16 cellular contexts compared by ENCODE assay signal in the genomic region with DNA sequence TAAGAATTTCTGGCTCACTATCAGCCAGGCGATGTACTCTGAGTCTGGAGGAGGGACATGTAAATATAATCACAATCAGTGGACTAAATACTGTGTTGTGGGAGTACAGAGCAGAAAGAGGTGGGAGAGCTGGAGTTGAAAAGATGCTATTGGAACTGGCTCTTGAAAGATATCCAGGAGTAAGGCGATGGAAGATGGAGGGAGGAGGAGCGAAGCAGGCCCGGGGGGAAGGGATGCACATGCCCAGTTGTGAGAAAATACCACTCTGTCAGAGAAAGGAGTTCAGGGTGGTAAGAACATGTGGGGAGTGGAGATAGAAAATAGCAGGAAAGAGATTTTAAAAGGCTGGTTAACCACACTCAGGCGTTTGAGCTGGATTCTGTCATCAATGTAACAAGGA.
DNase-seq lines count a peak whose midpoint lies in the region; ATAC-seq and TF ChIP-seq lines count a peak whose summit lies in the region.
"Had no signal": no experiment of that assay in that cellular context is flagged by ENCODE, and none has a peak within 500 bp of the region (broad histone marks: within the 10 kb centered on the region; RNA-seq: fewer than 3 reads in every experiment).

No MANE protein-coding gene starts in this region.

- H3K36me3 Mint-ChIP-seq in activated CD8-positive, alpha-beta memory T cell treated with anti-CD3 and anti-CD28 coated beads, Interleukin-2, amount 10 ng/mL, durations not matched to agents 7 days and 5 days, result peaks cover 9% of the 10 kb centered on the region
- H3K36me3 Mint-ChIP-seq: IgD-negative memory B cell had no signal

- CTCF ChIA-PET in activated CD8-positive, alpha-beta memory T cell treated with anti-CD3 and anti-CD28 coated beads, Interleukin-2, amount 10 ng/mL, durations not matched to agents 7 days and 5 days (lab: Charles Lee), result no interaction called here
- CTCF ChIA-PET in OCI-LY7 (lab: Charles Lee; ENCODE audit: unreplicated experiment), result no interaction called here

- no peak for ATAC-seq in activated CD8-positive, alpha-beta memory T cell treated with anti-CD3 and anti-CD28 coated beads, Interleukin-2, amount 10 ng/mL, durations not matched to agents 7 days and 5 days
- ATAC-seq in omental fat pad (ENCODE audit: low FRiP score), result peak; percentile 57
- ATAC-seq: HCT116 had no signal

- no peaks in the 10 kb centered on the region for H3K27me3 Mint-ChIP-seq in activated CD8-positive, alpha-beta memory T cell treated with anti-CD3 and anti-CD28 coated beads, Interleukin-2, amount 10 ng/mL, durations not matched to agents 7 days and 5 days
- H3K27me3 Mint-ChIP-seq: IgD-negative memory B cell had no signal

- POLR2A ChIA-PET in OCI-LY7 (lab: Charles Lee), result no interaction called here

- H3K27ac ChIP-seq in breast epithelium (no peak overlapping the region), OCI-LY7 (ENCODE audit: low read depth, low read length, poor library complexity, severe bottlenecking) (no peak overlapping the region)
- H3K27ac ChIP-seq: PC-9 had no signal

- H3K27me3 ChIP-seq in breast epithelium, result no peaks in the 10 kb centered on the region

- intact Hi-C loops in breast epithelium (cut with DNase I; ENCODE audit: low total_unique reads) (no loop called here), OCI-LY7 (cut with micrococcal nuclease; ENCODE audit: unreplicated experiment) (no loop called here)

- TF ChIP-seq POLR2A in breast epithelium (IDR thresholded peaks at IDR 0.05), result no peak

- no peak for DNase-seq in activated CD8-positive, alpha-beta memory T cell treated with anti-CD3 and anti-CD28 coated beads, Interleukin-2, amount 10 ng/mL, durations not matched to agents 7 days and 5 days
- DNase-seq in activated CD8-positive, alpha-beta memory T cell treated with anti-CD3 and anti-CD28 coated beads, Interleukin-2, amount 50 U/mL, for 48 hours, result no peak
- peak; percentile 48 for DNase-seq in OCI-M1 (lab: John Stamatoyannopoulos, UW)
- DNase-seq in amniotic epithelial cell (ENCODE audit: low read depth), result peak; percentile 61
- no peak for DNase-seq in omental fat pad (ENCODE audit: low spot score)
- DNase-seq in activated CD4-positive, CD25-positive, alpha-beta regulatory T cell (lab: John Stamatoyannopoulos, UW), result no peak
- no peak for DNase-seq in breast epithelium (ENCODE audit: low spot score in 2 of 2)
- no peak for DNase-seq in OCI-LY7 (ENCODE audit: low spot score)
- DNase-seq: Calu3; NCI-H1048; NCI-H2107; NCI-H69; NK-92 treated with Interleukin-12 subunit alpha and Interleukin-12 subunit beta, amount 100 ng/mL, for 24 hours; PC-9 had no signal

- H3K9me3 Mint-ChIP-seq in activated CD8-positive, alpha-beta memory T cell treated with anti-CD3 and anti-CD28 coated beads, Interleukin-2, amount 10 ng/mL, durations not matched to agents 7 days and 5 days (ENCODE audit: low read depth), result peaks cover 2% of the 10 kb centered on the region
- H3K9me3 Mint-ChIP-seq: IgD-negative memory B cell had no signal

- H3K9me2 ChIP-seq in OCI-LY7 (ENCODE audit: insufficient read depth, low read length), result no peaks in the 10 kb centered on the region

- H3K9me3 ChIP-seq in breast epithelium (peaks cover 0 to 4% of the 10 kb centered on the region in 2 donors), OCI-LY7 (ENCODE audit: low read length) (no peaks in the 10 kb centered on the region)

- H3K4me1 ChIP-seq in breast epithelium (no peaks in the 10 kb centered on the region), OCI-LY7 (ENCODE audit: insufficient read depth, low read length, poor library complexity, severe bottlenecking) (no peaks in the 10 kb centered on the region)

- peak overlapping the region; percentile 3 for H3K27ac Mint-ChIP-seq in activated CD8-positive, alpha-beta memory T cell treated with anti-CD3 and anti-CD28 coated beads, Interleukin-2, amount 10 ng/mL, durations not matched to agents 7 days and 5 days
- H3K27ac Mint-ChIP-seq: IgD-negative memory B cell had no signal

- H4K20me1 ChIP-seq in OCI-LY7 (ENCODE audit: insufficient read depth, low read length), result no peaks in the 10 kb centered on the region

- H3K4me1 Mint-ChIP-seq in activated CD8-positive, alpha-beta memory T cell treated with anti-CD3 and anti-CD28 coated beads, Interleukin-2, amount 10 ng/mL, durations not matched to agents 7 days and 5 days, result peaks cover 15% of the 10 kb centered on the region
- H3K4me1 Mint-ChIP-seq: IgD-negative memory B cell had no signal

- no peaks in the 10 kb centered on the region for H3K79me2 ChIP-seq in OCI-LY7 (ENCODE audit: insufficient read depth, low read depth, low read length)

- H3K36me3 ChIP-seq in breast epithelium (no peaks in the 10 kb centered on the region), OCI-LY7 (ENCODE audit: insufficient read depth, low read length) (no peaks in the 10 kb centered on the region)

- no peak for TF ChIP-seq CTCF in omental fat pad (IDR thresholded peaks at IDR 0.05)
- no peak for TF ChIP-seq CTCF in breast epithelium (IDR thresholded peaks at IDR 0.05)
- no peak for TF ChIP-seq CTCF in OCI-LY7 (conservative IDR thresholded peaks at IDR 0.05; ENCODE audit: low read length)

- no peak overlapping the region for H2AFZ ChIP-seq in OCI-LY7 (ENCODE audit: low read length)
- H2AFZ ChIP-seq: PC-9 had no signal

- H3K4me3 ChIP-seq in breast epithelium (no peak overlapping the region), OCI-LY7 (ENCODE audit: low read depth, low read length, poor library complexity, severe bottlenecking) (no peak overlapping the region)
- H3K4me3 ChIP-seq: PC-9 had no signal

- no peak overlapping the region for H3K4me3 Mint-ChIP-seq in activated CD8-positive, alpha-beta memory T cell treated with anti-CD3 and anti-CD28 coated beads, Interleukin-2, amount 10 ng/mL, durations not matched to agents 7 days and 5 days
- H3K4me3 Mint-ChIP-seq: IgD-negative memory B cell had no signal

- H3K4me2 ChIP-seq in OCI-LY7 (ENCODE audit: low read length), result no peak overlapping the region
- H3K4me2 ChIP-seq: PC-9 had no signal

- BruUV-seq in OCI-LY7 (replicated peaks; lab: Mats Ljungman, UMichigan), result no TSS peak

Comparison
In these comparisons a context has a peak if more than half of its experiments do, and no peak if none do; other contexts are left out.
1. DNase-seq: peak in OCI-M1 (single experiment) and amniotic epithelial cell (single experiment); none in activated CD8-positive, alpha-beta memory T cell treated with anti-CD3 and anti-CD28 coated beads, Interleukin-2, amount 10 ng/mL, durations not matched to agents 7 days and 5 days (single experiment), activated CD8-positive, alpha-beta memory T cell treated with anti-CD3 and anti-CD28 coated beads, Interleukin-2, amount 50 U/mL, for 48 hours (single experiment), omental fat pad (single experiment), activated CD4-positive, CD25-positive, alpha-beta regulatory T cell (0 of 4), breast epithelium (0 of 2) and OCI-LY7 (single experiment).